Comparison of ENCODE assay signal across 12 cellular contexts in genomic region chr2:217901400-217901799, GRCh38.
DNase-seq lines count a peak whose midpoint lies in the region; ATAC-seq and TF ChIP-seq lines count a peak whose summit lies in the region.
"Had no signal": no experiment of that assay in that cellular context is flagged by ENCODE, and none has a peak within 500 bp of the region (broad histone marks: within the 10 kb centered on the region; RNA-seq: fewer than 3 reads in every experiment).

No MANE protein-coding gene starts in this region.

- no peak for TF ChIP-seq CTCF in fibroblast of lung (conservative IDR thresholded peaks at IDR 0.05 in 1 of 2, IDR thresholded peaks at IDR 0.05 in 1 of 2; ENCODE audit: low read depth in 1 of 2, low read length in 2 of 2)
- TF ChIP-seq CTCF in psoas muscle (IDR thresholded peaks at IDR 0.05): no peak
- TF ChIP-seq CTCF in upper lobe of left lung (IDR thresholded peaks at IDR 0.05): no peak

- H3K9ac ChIP-seq in adipocyte (ENCODE audit: low read length) (peak overlapping the region; percentile 76), fibroblast of lung (ENCODE audit: insufficient read depth, low read length) (no peak overlapping the region)

- ATAC-seq in psoas muscle: no peak
- no peak for ATAC-seq in upper lobe of left lung (ENCODE audit: low FRiP score in 2 of 2)
- ATAC-seq in GM18498 (IDR thresholded peaks at IDR 0.05; ENCODE audit: unreplicated experiment): no peak
- ATAC-seq: activated CD8-positive, alpha-beta T cell treated with anti-CD3 and anti-CD28 coated beads for 36 hours; effector memory CD8-positive, alpha-beta T cell had no signal

- H3K4me1 ChIP-seq in adipocyte (ENCODE audit: control insufficient read depth, insufficient read depth, low read length) (peaks cover 74% of the 10 kb centered on the region), fibroblast of lung (ENCODE audit: control insufficient read depth, extremely low read depth, insufficient read depth, low read length) (peaks cover 46% of the 10 kb centered on the region), psoas muscle (peaks cover 92% of the 10 kb centered on the region), upper lobe of left lung (peaks cover 88 to 100% (median 96%) of the 10 kb centered on the region in 4 donors)

- peak overlapping the region; percentile 75 for H3K27ac ChIP-seq in fibroblast of lung (ENCODE audit: insufficient read depth, low read length)
- peak overlapping the region; percentile 89 for H3K27ac ChIP-seq in psoas muscle
- H3K27ac ChIP-seq in upper lobe of left lung: peak overlapping the region; percentile 89 to 95 (median 90)

- no peaks in the 10 kb centered on the region for H4K20me1 ChIP-seq in fibroblast of lung (ENCODE audit: control insufficient read depth, extremely low read depth, insufficient read depth, low read length)

- no peak overlapping the region for H2AFZ ChIP-seq in fibroblast of lung (ENCODE audit: low read length)

- H3K9me3 ChIP-seq in adipocyte (ENCODE audit: control insufficient read depth, low read length) (no peaks in the 10 kb centered on the region), fibroblast of lung (ENCODE audit: control insufficient read depth, insufficient read depth, low read depth, low read length) (no peaks in the 10 kb centered on the region), psoas muscle (no peaks in the 10 kb centered on the region), upper lobe of left lung (no peaks in the 10 kb centered on the region)

- whole genome bisulfite sequencing in psoas muscle, 3 donors: 65 to 85% (median 73%) methylated on average over 4 of the region's 4 CpGs
- 79 to 97% methylated on average over 2 to 4 of the region's 4 CpGs for WGBS in upper lobe of left lung, 2 donors

- peak overlapping the region; percentile 46 for H3K4me2 ChIP-seq in fibroblast of lung (ENCODE audit: extremely low read depth, insufficient read depth, low read length)

- H3K4me3 ChIP-seq in adipocyte (ENCODE audit: low read length) (peak overlapping the region; percentile 57), fibroblast of lung (replicated peaks in 1 of 4; ENCODE audit: control extremely low read depth in 1 of 4, insufficient read depth in 1 of 4, low read depth in 3 of 4, low read length in 4 of 4) (peak overlapping the region in 1 of 4 experiments; percentile 40), psoas muscle (peak overlapping the region; percentile 15), upper lobe of left lung (peak overlapping the region in 3 of 4 donors; percentile 29 to 46 (median 35))

- DNase-seq in adipocyte (ENCODE audit: low read depth): no peak
- DNase-seq in fibroblast of lung (ENCODE audit: low read depth in 2 of 2): no peak
- DNase-seq in psoas muscle: no peak
- DNase-seq in upper lobe of left lung: no peak
- no peak for DNase-seq in T-helper 1 cell
- DNase-seq in NCI-H2196 treated with DMSO at 0.1 percent for 48 hours (lab: John Stamatoyannopoulos, UW; ENCODE audit: unreplicated experiment): no peak
- DNase-seq: activated effector memory CD4-positive, alpha-beta T cell treated with Interleukin-2 at 50 U/mL for 16 hours; CD4-positive, alpha-beta memory T cell; effector memory CD8-positive, alpha-beta T cell; islet precursor cell had no signal

- no peak for TF ChIP-seq EP300 in upper lobe of left lung (IDR thresholded peaks at IDR 0.05)

- peaks cover 78% of the 10 kb centered on the region for H3K36me3 ChIP-seq in adipocyte (ENCODE audit: control insufficient read depth, insufficient read depth, low read length, severe bottlenecking)
- H3K36me3 ChIP-seq in fibroblast of lung (ENCODE audit: control insufficient read depth, insufficient read depth, low read length): peaks cover 12% of the 10 kb centered on the region
- H3K36me3 ChIP-seq in psoas muscle (ENCODE audit: insufficient read depth in 1 of 2, low read depth in 1 of 2): peaks cover 0 to 30% of the 10 kb centered on the region in 2 donors
- H3K36me3 ChIP-seq in upper lobe of left lung: peaks cover 8 to 48% (median 25%) of the 10 kb centered on the region in 4 donors

- TF ChIP-seq POLR2A in upper lobe of left lung (IDR thresholded peaks at IDR 0.05): no peak

- H3K27me3 ChIP-seq in adipocyte (replicated peaks; ENCODE audit: control insufficient read depth, insufficient read depth, low read length): no peaks in the 10 kb centered on the region
- no peaks in the 10 kb centered on the region for H3K27me3 ChIP-seq in fibroblast of lung (ENCODE audit: control insufficient read depth, insufficient read depth, low read length)
- no peaks in the 10 kb centered on the region for H3K27me3 ChIP-seq in psoas muscle (ENCODE audit: insufficient read depth in 3 of 3, low read length in 2 of 3)
- H3K27me3 ChIP-seq in upper lobe of left lung: no peaks in the 10 kb centered on the region

- H3K79me2 ChIP-seq in fibroblast of lung (ENCODE audit: control insufficient read depth, insufficient read depth, low read length): peaks cover 16% of the 10 kb centered on the region

- intact Hi-C loops in psoas muscle (cut with DNase I): no loop called here
